ENCODE assay signal across 1 cellular context in the genomic region with DNA sequence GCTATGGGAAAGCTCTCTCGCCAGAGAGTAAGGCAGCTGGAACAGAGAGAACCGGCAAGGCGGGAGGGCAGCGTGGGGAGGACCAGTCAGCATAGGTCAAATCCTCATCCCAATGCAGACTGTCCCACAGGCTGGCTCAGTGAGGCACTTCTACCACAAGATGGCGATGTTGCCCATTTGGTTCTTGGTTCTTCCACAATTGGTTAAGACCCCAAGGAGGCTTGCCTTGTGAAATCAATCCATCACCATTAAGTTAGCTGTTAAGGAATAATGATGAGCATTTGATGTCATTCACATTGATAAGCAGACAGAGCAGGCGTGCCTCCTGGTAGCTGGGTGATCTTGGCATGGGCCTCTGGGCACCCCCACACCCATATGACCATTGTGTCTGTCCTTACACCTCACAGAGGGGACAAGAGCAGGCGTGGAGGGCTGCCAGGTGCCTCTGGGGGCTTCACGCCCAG.
TF ChIP-seq lines count a peak whose summit lies in the region.

No MANE protein-coding gene starts in this region.

TF ChIP-seq in HepG2, 621 proteins besides CTCF, POLR2A, EP300 and RAD21 (continued from another document and continues in another):
- TF ChIP-seq NFYC (CRISPR knock-in tag; IDR thresholded peaks at IDR 0.05) = no peak
- TF ChIP-seq ZBTB8A (CRISPR knock-in tag; IDR thresholded peaks at IDR 0.05; ENCODE audit: borderline replicate concordance, low read depth) = no peak
- no peak for TF ChIP-seq FOXM1 (CRISPR knock-in tag; IDR thresholded peaks at IDR 0.05)
- TF ChIP-seq ZSCAN20 (CRISPR knock-in tag; IDR thresholded peaks at IDR 0.05; ENCODE audit: borderline replicate concordance) = no peak
- no peak for TF ChIP-seq ZNF674 (CRISPR knock-in tag; IDR thresholded peaks at IDR 0.05; ENCODE audit: low read depth)
- TF ChIP-seq ZNF547 (CRISPR knock-in tag; IDR thresholded peaks at IDR 0.05) = no peak
- no peak for TF ChIP-seq POLR2AphosphoS5 (IDR thresholded peaks at IDR 0.05; ENCODE audit: low read depth, low read length)
- TF ChIP-seq CBX5 (CRISPR knock-in tag; IDR thresholded peaks at IDR 0.05; ENCODE audit: borderline replicate concordance) = peak; percentile 80; the same call in 1 of the 2 replicates
- TF ChIP-seq, protein P1, sequence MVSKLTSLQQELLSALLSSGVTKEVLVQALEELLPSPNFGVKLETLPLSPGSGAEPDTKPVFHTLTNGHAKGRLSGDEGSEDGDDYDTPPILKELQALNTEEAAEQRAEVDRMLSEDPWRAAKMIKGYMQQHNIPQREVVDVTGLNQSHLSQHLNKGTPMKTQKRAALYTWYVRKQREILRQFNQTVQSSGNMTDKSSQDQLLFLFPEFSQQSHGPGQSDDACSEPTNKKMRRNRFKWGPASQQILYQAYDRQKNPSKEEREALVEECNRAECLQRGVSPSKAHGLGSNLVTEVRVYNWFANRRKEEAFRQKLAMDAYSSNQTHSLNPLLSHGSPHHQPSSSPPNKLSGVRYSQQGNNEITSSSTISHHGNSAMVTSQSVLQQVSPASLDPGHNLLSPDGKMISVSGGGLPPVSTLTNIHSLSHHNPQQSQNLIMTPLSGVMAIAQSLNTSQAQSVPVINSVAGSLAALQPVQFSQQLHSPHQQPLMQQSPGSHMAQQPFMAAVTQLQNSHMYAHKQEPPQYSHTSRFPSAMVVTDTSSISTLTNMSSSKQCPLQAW (CRISPR knock-in tag; IDR thresholded peaks at IDR 0.05) = 0 out of 2 replicates have a peak, but pooled peaks have one; percentile 17
- no peak; the same call in 1 of the 2 replicates for TF ChIP-seq HIVEP1 (CRISPR knock-in tag; IDR thresholded peaks at IDR 0.05)
- no peak for TF ChIP-seq PHB2 (IDR thresholded peaks at IDR 0.05; ENCODE audit: partially characterized antibody)
- no peak for TF ChIP-seq SP140L (CRISPR knock-in tag; IDR thresholded peaks at IDR 0.05; ENCODE audit: borderline replicate concordance)
- no peak for TF ChIP-seq ZNF841 (CRISPR knock-in tag; IDR thresholded peaks at IDR 0.05; ENCODE audit: borderline replicate concordance)
- TF ChIP-seq FOXP1 (IDR thresholded peaks at IDR 0.05) = no peak
- no peak for TF ChIP-seq FOXP1 (CRISPR knock-in tag; IDR thresholded peaks at IDR 0.05)
- TF ChIP-seq BRD4 (CRISPR knock-in tag; IDR thresholded peaks at IDR 0.05) = no peak
- no peak for TF ChIP-seq MZF1 (CRISPR knock-in tag; IDR thresholded peaks at IDR 0.05; ENCODE audit: borderline replicate concordance)
- TF ChIP-seq RORA (CRISPR knock-in tag; IDR thresholded peaks at IDR 0.05) = no peak
- peak; percentile 47; the same call in 1 of the 2 replicates for TF ChIP-seq SRF (IDR thresholded peaks at IDR 0.05; ENCODE audit: low read depth, low read length)
- peak; percentile 61; the same call in 1 of the 2 replicates for TF ChIP-seq KDM1A (CRISPR knock-in tag; IDR thresholded peaks at IDR 0.05)
- TF ChIP-seq FOXO1 (CRISPR knock-in tag; IDR thresholded peaks at IDR 0.05) = 0 out of 2 replicates have a peak, but pooled peaks have one; percentile 53
- TF ChIP-seq ZFX (CRISPR knock-in tag; IDR thresholded peaks at IDR 0.05; ENCODE audit: low read depth) = peak; percentile 40; the same call in 1 of the 2 replicates
- TF ChIP-seq HNRNPL (IDR thresholded peaks at IDR 0.05; ENCODE audit: low read depth, low read length) = no peak
- no peak for TF ChIP-seq HMG20A (CRISPR knock-in tag; IDR thresholded peaks at IDR 0.05; ENCODE audit: borderline replicate concordance)
- TF ChIP-seq, protein P2, sequence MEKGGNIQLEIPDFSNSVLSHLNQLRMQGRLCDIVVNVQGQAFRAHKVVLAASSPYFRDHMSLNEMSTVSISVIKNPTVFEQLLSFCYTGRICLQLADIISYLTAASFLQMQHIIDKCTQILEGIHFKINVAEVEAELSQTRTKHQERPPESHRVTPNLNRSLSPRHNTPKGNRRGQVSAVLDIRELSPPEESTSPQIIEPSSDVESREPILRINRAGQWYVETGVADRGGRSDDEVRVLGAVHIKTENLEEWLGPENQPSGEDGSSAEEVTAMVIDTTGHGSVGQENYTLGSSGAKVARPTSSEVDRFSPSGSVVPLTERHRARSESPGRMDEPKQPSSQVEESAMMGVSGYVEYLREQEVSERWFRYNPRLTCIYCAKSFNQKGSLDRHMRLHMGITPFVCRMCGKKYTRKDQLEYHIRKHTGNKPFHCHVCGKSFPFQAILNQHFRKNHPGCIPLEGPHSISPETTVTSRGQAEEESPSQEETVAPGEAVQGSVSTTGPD (CRISPR knock-in tag; IDR thresholded peaks at IDR 0.05) = no peak
- TF ChIP-seq RCOR2 (CRISPR knock-in tag; IDR thresholded peaks at IDR 0.05) = no peak
- TF ChIP-seq ARNTL (CRISPR knock-in tag; IDR thresholded peaks at IDR 0.05) = no peak
- TF ChIP-seq, protein P3, sequence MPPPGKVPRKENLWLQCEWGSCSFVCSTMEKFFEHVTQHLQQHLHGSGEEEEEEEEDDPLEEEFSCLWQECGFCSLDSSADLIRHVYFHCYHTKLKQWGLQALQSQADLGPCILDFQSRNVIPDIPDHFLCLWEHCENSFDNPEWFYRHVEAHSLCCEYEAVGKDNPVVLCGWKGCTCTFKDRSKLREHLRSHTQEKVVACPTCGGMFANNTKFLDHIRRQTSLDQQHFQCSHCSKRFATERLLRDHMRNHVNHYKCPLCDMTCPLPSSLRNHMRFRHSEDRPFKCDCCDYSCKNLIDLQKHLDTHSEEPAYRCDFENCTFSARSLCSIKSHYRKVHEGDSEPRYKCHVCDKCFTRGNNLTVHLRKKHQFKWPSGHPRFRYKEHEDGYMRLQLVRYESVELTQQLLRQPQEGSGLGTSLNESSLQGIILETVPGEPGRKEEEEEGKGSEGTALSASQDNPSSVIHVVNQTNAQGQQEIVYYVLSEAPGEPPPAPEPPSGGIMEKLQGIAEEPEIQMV (CRISPR knock-in tag; IDR thresholded peaks at IDR 0.05; ENCODE audit: low read depth) = no peak
- no peak for TF ChIP-seq SSRP1 (CRISPR knock-in tag; IDR thresholded peaks at IDR 0.05)
- TF ChIP-seq, protein P4, sequence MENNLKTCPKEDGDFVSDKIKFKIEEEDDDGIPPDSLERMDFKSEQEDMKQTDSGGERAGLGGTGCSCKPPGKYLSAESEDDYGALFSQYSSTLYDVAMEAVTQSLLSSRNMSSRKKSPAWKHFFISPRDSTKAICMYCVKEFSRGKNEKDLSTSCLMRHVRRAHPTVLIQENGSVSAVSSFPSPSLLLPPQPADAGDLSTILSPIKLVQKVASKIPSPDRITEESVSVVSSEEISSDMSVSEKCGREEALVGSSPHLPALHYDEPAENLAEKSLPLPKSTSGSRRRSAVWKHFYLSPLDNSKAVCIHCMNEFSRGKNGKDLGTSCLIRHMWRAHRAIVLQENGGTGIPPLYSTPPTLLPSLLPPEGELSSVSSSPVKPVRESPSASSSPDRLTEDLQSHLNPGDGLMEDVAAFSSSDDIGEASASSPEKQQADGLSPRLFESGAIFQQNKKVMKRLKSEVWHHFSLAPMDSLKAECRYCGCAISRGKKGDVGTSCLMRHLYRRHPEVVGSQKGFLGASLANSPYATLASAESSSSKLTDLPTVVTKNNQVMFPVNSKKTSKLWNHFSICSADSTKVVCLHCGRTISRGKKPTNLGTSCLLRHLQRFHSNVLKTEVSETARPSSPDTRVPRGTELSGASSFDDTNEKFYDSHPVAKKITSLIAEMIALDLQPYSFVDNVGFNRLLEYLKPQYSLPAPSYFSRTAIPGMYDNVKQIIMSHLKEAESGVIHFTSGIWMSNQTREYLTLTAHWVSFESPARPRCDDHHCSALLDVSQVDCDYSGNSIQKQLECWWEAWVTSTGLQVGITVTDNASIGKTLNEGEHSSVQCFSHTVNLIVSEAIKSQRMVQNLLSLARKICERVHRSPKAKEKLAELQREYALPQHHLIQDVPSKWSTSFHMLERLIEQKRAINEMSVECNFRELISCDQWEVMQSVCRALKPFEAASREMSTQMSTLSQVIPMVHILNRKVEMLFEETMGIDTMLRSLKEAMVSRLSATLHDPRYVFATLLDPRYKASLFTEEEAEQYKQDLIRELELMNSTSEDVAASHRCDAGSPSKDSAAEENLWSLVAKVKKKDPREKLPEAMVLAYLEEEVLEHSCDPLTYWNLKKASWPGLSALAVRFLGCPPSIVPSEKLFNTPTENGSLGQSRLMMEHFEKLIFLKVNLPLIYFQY (CRISPR knock-in tag; IDR thresholded peaks at IDR 0.05; ENCODE audit: borderline replicate concordance) = 0 out of 2 replicates have a peak, but pooled peaks have one; percentile 38
- TF ChIP-seq ZMYM3 (CRISPR knock-in tag; IDR thresholded peaks at IDR 0.05) = no peak
- TF ChIP-seq DNMT3B (CRISPR knock-in tag; conservative IDR thresholded peaks at IDR 0.05) = no peak
- no peak for TF ChIP-seq ZNF382 (CRISPR knock-in tag; IDR thresholded peaks at IDR 0.05; ENCODE audit: borderline replicate concordance)
- peak; percentile 39; the same call in 1 of the 2 replicates for TF ChIP-seq BCL6 (CRISPR knock-in tag; IDR thresholded peaks at IDR 0.05)
- peak; percentile 22; the same call in 1 of the 2 replicates for TF ChIP-seq SOX5 (CRISPR knock-in tag; IDR thresholded peaks at IDR 0.05; ENCODE audit: borderline replicate concordance)
- no peak for TF ChIP-seq ZNF496 (CRISPR knock-in tag; IDR thresholded peaks at IDR 0.05; ENCODE audit: insufficient replicate concordance)
- TF ChIP-seq ZNF747 (CRISPR knock-in tag; IDR thresholded peaks at IDR 0.05; ENCODE audit: borderline replicate concordance) = no peak
- no peak for TF ChIP-seq HNF4G (IDR thresholded peaks at IDR 0.05; ENCODE audit: borderline replicate concordance, low read depth, low read length)
- TF ChIP-seq HNF4G (CRISPR knock-in tag; IDR thresholded peaks at IDR 0.05; ENCODE audit: borderline replicate concordance, low read depth) = no peak
- TF ChIP-seq ZNF20 (CRISPR knock-in tag; IDR thresholded peaks at IDR 0.05) = no peak
- TF ChIP-seq ZNF749 (CRISPR knock-in tag; IDR thresholded peaks at IDR 0.05; ENCODE audit: borderline replicate concordance) = no peak
- TF ChIP-seq ZBTB20 (CRISPR knock-in tag; IDR thresholded peaks at IDR 0.05; ENCODE audit: borderline replicate concordance, low read depth) = peak; percentile 42; the same call in 1 of the 2 replicates
- peak; percentile 85 for TF ChIP-seq ZNF12 (CRISPR knock-in tag; IDR thresholded peaks at IDR 0.05)
- TF ChIP-seq KLF13 (CRISPR knock-in tag; IDR thresholded peaks at IDR 0.05) = 0 out of 2 replicates have a peak, but pooled peaks have one; percentile 69
- TF ChIP-seq, protein P5, sequence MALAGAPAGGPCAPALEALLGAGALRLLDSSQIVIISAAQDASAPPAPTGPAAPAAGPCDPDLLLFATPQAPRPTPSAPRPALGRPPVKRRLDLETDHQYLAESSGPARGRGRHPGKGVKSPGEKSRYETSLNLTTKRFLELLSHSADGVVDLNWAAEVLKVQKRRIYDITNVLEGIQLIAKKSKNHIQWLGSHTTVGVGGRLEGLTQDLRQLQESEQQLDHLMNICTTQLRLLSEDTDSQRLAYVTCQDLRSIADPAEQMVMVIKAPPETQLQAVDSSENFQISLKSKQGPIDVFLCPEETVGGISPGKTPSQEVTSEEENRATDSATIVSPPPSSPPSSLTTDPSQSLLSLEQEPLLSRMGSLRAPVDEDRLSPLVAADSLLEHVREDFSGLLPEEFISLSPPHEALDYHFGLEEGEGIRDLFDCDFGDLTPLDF (CRISPR knock-in tag; IDR thresholded peaks at IDR 0.05) = no peak
- peak; percentile 53 for TF ChIP-seq CEBPG (CRISPR knock-in tag; IDR thresholded peaks at IDR 0.05)
- TF ChIP-seq, protein P6, sequence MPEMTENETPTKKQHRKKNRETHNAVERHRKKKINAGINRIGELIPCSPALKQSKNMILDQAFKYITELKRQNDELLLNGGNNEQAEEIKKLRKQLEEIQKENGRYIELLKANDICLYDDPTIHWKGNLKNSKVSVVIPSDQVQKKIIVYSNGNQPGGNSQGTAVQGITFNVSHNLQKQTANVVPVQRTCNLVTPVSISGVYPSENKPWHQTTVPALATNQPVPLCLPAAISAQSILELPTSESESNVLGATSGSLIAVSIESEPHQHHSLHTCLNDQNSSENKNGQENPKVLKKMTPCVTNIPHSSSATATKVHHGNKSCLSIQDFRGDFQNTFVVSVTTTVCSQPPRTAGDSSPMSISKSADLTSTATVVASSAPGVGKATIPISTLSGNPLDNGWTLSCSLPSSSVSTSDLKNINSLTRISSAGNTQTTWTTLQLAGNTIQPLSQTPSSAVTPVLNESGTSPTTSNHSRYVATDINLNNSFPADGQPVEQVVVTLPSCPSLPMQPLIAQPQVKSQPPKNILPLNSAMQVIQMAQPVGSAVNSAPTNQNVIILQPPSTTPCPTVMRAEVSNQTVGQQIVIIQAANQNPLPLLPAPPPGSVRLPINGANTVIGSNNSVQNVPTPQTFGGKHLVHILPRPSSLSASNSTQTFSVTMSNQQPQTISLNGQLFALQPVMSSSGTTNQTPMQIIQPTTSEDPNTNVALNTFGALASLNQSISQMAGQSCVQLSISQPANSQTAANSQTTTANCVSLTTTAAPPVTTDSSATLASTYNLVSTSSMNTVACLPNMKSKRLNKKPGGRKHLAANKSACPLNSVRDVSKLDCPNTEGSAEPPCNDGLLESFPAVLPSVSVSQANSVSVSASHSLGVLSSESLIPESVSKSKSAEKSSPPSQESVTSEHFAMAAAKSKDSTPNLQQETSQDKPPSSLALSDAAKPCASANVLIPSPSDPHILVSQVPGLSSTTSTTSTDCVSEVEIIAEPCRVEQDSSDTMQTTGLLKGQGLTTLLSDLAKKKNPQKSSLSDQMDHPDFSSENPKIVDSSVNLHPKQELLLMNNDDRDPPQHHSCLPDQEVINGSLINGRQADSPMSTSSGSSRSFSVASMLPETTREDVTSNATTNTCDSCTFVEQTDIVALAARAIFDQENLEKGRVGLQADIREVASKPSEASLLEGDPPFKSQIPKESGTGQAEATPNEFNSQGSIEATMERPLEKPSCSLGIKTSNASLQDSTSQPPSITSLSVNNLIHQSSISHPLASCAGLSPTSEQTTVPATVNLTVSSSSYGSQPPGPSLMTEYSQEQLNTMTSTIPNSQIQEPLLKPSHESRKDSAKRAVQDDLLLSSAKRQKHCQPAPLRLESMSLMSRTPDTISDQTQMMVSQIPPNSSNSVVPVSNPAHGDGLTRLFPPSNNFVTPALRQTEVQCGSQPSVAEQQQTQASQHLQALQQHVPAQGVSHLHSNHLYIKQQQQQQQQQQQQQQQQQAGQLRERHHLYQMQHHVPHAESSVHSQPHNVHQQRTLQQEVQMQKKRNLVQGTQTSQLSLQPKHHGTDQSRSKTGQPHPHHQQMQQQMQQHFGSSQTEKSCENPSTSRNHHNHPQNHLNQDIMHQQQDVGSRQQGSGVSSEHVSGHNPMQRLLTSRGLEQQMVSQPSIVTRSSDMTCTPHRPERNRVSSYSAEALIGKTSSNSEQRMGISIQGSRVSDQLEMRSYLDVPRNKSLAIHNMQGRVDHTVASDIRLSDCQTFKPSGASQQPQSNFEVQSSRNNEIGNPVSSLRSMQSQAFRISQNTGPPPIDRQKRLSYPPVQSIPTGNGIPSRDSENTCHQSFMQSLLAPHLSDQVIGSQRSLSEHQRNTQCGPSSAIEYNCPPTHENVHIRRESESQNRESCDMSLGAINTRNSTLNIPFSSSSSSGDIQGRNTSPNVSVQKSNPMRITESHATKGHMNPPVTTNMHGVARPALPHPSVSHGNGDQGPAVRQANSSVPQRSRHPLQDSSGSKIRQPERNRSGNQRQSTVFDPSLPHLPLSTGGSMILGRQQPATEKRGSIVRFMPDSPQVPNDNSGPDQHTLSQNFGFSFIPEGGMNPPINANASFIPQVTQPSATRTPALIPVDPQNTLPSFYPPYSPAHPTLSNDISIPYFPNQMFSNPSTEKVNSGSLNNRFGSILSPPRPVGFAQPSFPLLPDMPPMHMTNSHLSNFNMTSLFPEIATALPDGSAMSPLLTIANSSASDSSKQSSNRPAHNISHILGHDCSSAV (CRISPR knock-in tag; IDR thresholded peaks at IDR 0.05; ENCODE audit: borderline replicate concordance) = no peak
- TF ChIP-seq ZBTB7B (CRISPR knock-in tag; IDR thresholded peaks at IDR 0.05) = 0 out of 2 replicates have a peak, but pooled peaks have one; percentile 42
